In genomic region chr20:3896302-3896701, GRCh38 we compare ENCODE assay signal across 1 cellular context.
TF ChIP-seq lines count a peak whose summit lies in the region.

No MANE protein-coding gene starts in this region.

TF ChIP-seq in GM23338, 12 proteins besides CTCF, POLR2A, EP300 and RAD21:
- no peak for TF ChIP-seq ZNF462 (CRISPR knock-in tag; IDR thresholded peaks at IDR 0.05)
